ENCODE assay signal across 22 cellular contexts in genomic region chr22:46481386-46481785, GRCh38.
"Had no signal": no experiment of that assay in that cellular context is flagged by ENCODE, and none has a peak within 500 bp of the region (broad histone marks: within the 10 kb centered on the region; RNA-seq: fewer than 3 reads in every experiment).

No MANE protein-coding gene starts in this region.

- DNase-seq: activated B cell treated with CpG ODN at 0.5 μM for 24 hours; activated CD4-positive, alpha-beta T cell treated with anti-CD3 and anti-CD28 coated beads for 1 hour; activated CD4-positive, alpha-beta T cell treated with anti-CD3 and anti-CD28 coated beads, Interleukin-2, amount 10 ng/mL, durations not matched to agents 24 days and 14 days; activated CD4-positive, alpha-beta T cell treated with anti-CD3 and anti-CD28 coated beads, Interleukin-2, amount 50 U/mL, for 48 hours; activated CD8-positive, alpha-beta memory T cell treated with anti-CD3 and anti-CD28 coated beads, Interleukin-2, amount 10 ng/mL, durations not matched to agents 7 days and 5 days; activated effector memory CD4-positive, alpha-beta T cell treated with Interleukin-2 at 50 U/mL for 16 hours; activated naive CD4-positive, alpha-beta T cell; activated T-cell treated with anti-CD3 and anti-CD28 coated beads, Interleukin-2, amount 50 U/mL, for 24 hours; aorta; caudate nucleus; Karpas-422; MM.1S; NCI-H1105 treated with DMSO at 0.1 percent for 48 hours; NCI-H1436 treated with DMSO at 0.1 percent for 48 hours; NCI-H187 treated with DMSO at 0.1 percent for 48 hours; NCI-H2107; NCI-H446 treated with DMSO at 0.1 percent for 48 hours; NCI-H524 treated with DMSO at 0.1 percent for 48 hours; NCI-H748 treated with DMSO at 0.1 percent for 48 hours; T-cell; T-helper 2 cell; T1000 had no signal
